In the genomic region with DNA sequence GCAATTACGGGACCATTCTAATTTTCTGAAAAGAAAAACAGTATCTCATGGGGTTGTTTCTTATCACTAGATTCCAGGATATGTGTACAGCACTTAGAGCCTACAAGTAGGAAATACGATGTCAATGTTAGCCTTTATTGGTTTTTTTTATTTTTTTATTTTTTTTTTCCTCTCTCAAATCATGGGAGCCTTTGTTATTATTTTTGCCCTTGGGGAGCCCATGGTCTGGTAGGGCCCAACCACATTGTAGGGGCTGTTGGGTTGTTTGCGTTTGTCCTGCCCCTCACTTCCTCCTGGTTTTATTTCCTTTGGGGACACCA, we compare ENCODE assay signal across 10 cellular contexts. TPM values are rescaled to one million over a fixed set of nuclear protein-coding genes. Genes with fewer than 3 reads are reported as not detected.
DNase-seq lines count a peak whose midpoint lies in the region; ATAC-seq lines count a peak whose summit lies in the region.
"Had no signal": no experiment of that assay in that cellular context is flagged by ENCODE, and none has a peak within 500 bp of the region (broad histone marks: within the 10 kb centered on the region; RNA-seq: fewer than 3 reads in every experiment).

No MANE protein-coding gene starts in this region.

- H3K27ac Mint-ChIP-seq in T-helper 1 cell treated with Interleukin-12 subunit alpha and Interleukin-12 subunit beta and Interleukin-4 antibody, amounts not matched to agents 30 μg/mL and 1 μg/mL, for 36 hours, result peak overlapping the region; percentile 90
- peak overlapping the region; percentile 88 to 98 (median 94) for H3K27ac Mint-ChIP-seq in IgD-negative memory B cell
- peak overlapping the region; percentile 78 for H3K27ac Mint-ChIP-seq in activated T-helper 2 cell treated with anti-CD3 and anti-CD28 coated beads, Interferon-gamma antibody, Interleukin-2, Interleukin-4, amounts not matched to agents 10 μg/mL and 5 μg/mL and 100 μg/mL, durations not matched to agents 14 hours and 24 hours and 36 hours
- H3K27ac Mint-ChIP-seq in natural killer cell treated with Interleukin-12 subunit alpha and Interleukin-12 subunit beta and Interleukin-15 and Interleukin-18, amount 100 ng/mL, for 72 hours, result peak overlapping the region; percentile 97

- intact Hi-C loops in activated T-helper 2 cell treated with anti-CD3 and anti-CD28 coated beads, Interferon-gamma antibody, Interleukin-2, Interleukin-4, amounts not matched to agents 10 μg/mL and 5 μg/mL and 100 μg/mL, durations not matched to agents 14 hours and 24 hours and 36 hours (cut with micrococcal nuclease), result no loop called here

- no peaks in the 10 kb centered on the region for H3K27me3 Mint-ChIP-seq in T-helper 1 cell treated with Interleukin-12 subunit alpha and Interleukin-12 subunit beta and Interleukin-4 antibody, amounts not matched to agents 30 μg/mL and 1 μg/mL, for 36 hours (ENCODE audit: low read depth)
- no peaks in the 10 kb centered on the region for H3K27me3 Mint-ChIP-seq in IgD-negative memory B cell
- H3K27me3 Mint-ChIP-seq in activated T-helper 2 cell treated with anti-CD3 and anti-CD28 coated beads, Interferon-gamma antibody, Interleukin-2, Interleukin-4, amounts not matched to agents 10 μg/mL and 5 μg/mL and 100 μg/mL, durations not matched to agents 14 hours and 24 hours and 36 hours (ENCODE audit: low read depth), result no peaks in the 10 kb centered on the region
- no peaks in the 10 kb centered on the region for H3K27me3 Mint-ChIP-seq in natural killer cell treated with Interleukin-12 subunit alpha and Interleukin-12 subunit beta and Interleukin-15 and Interleukin-18, amount 100 ng/mL, for 72 hours

- DNase-seq in T-helper 1 cell, result no peak
- no peak for DNase-seq in activated T-helper 2 cell treated with anti-CD3 and anti-CD28 coated beads, Interferon-gamma antibody, Interleukin-2, Interleukin-4, amounts not matched to agents 10 μg/mL and 5 μg/mL and 100 μg/mL, durations not matched to agents 14 hours and 24 hours and 36 hours (ENCODE audit: low spot score)
- no peak for DNase-seq in natural killer cell treated with Interleukin-12 subunit alpha and Interleukin-12 subunit beta and Interleukin-15 and Interleukin-18, amount 100 ng/mL, for 72 hours (ENCODE audit: low spot score)
- no peak for DNase-seq in NCI-H1417 treated with DMSO at 0.1 percent for 48 hours (lab: John Stamatoyannopoulos, UW)
- no peak for DNase-seq in CD1c-positive myeloid dendritic cell (ENCODE audit: extremely low spot score)
- no peak for DNase-seq in activated CD8-positive, alpha-beta memory T cell treated with anti-CD3 and anti-CD28 coated beads for 24 hours
- DNase-seq: NCI-H1694 had no signal

- peaks cover 8% of the 10 kb centered on the region for H3K36me3 Mint-ChIP-seq in T-helper 1 cell treated with Interleukin-12 subunit alpha and Interleukin-12 subunit beta and Interleukin-4 antibody, amounts not matched to agents 30 μg/mL and 1 μg/mL, for 36 hours (ENCODE audit: low read depth)
- H3K36me3 Mint-ChIP-seq in IgD-negative memory B cell, result no peaks in the 10 kb centered on the region
- peaks cover 3% of the 10 kb centered on the region for H3K36me3 Mint-ChIP-seq in activated T-helper 2 cell treated with anti-CD3 and anti-CD28 coated beads, Interferon-gamma antibody, Interleukin-2, Interleukin-4, amounts not matched to agents 10 μg/mL and 5 μg/mL and 100 μg/mL, durations not matched to agents 14 hours and 24 hours and 36 hours (ENCODE audit: low read depth)
- peaks cover 10% of the 10 kb centered on the region for H3K36me3 Mint-ChIP-seq in natural killer cell treated with Interleukin-12 subunit alpha and Interleukin-12 subunit beta and Interleukin-15 and Interleukin-18, amount 100 ng/mL, for 72 hours

- peaks cover 53% of the 10 kb centered on the region for H3K4me1 Mint-ChIP-seq in T-helper 1 cell treated with Interleukin-12 subunit alpha and Interleukin-12 subunit beta and Interleukin-4 antibody, amounts not matched to agents 30 μg/mL and 1 μg/mL, for 36 hours (ENCODE audit: low read depth)
- H3K4me1 Mint-ChIP-seq in IgD-negative memory B cell, result peaks cover 26 to 35% (median 30%) of the 10 kb centered on the region in 3 donors
- H3K4me1 Mint-ChIP-seq in activated T-helper 2 cell treated with anti-CD3 and anti-CD28 coated beads, Interferon-gamma antibody, Interleukin-2, Interleukin-4, amounts not matched to agents 10 μg/mL and 5 μg/mL and 100 μg/mL, durations not matched to agents 14 hours and 24 hours and 36 hours (ENCODE audit: low read depth), result peaks cover 52% of the 10 kb centered on the region
- H3K4me1 Mint-ChIP-seq in natural killer cell treated with Interleukin-12 subunit alpha and Interleukin-12 subunit beta and Interleukin-15 and Interleukin-18, amount 100 ng/mL, for 72 hours (ENCODE audit: low read depth in 2 of 2), result peaks cover 41 to 46% of the 10 kb centered on the region in 2 donors

- H3K9me3 Mint-ChIP-seq in T-helper 1 cell treated with Interleukin-12 subunit alpha and Interleukin-12 subunit beta and Interleukin-4 antibody, amounts not matched to agents 30 μg/mL and 1 μg/mL, for 36 hours, result no peaks in the 10 kb centered on the region
- H3K9me3 Mint-ChIP-seq in IgD-negative memory B cell, result no peaks in the 10 kb centered on the region
- H3K9me3 Mint-ChIP-seq in activated T-helper 2 cell treated with anti-CD3 and anti-CD28 coated beads, Interferon-gamma antibody, Interleukin-2, Interleukin-4, amounts not matched to agents 10 μg/mL and 5 μg/mL and 100 μg/mL, durations not matched to agents 14 hours and 24 hours and 36 hours, result no peaks in the 10 kb centered on the region
- H3K9me3 Mint-ChIP-seq in natural killer cell treated with Interleukin-12 subunit alpha and Interleukin-12 subunit beta and Interleukin-15 and Interleukin-18, amount 100 ng/mL, for 72 hours, result no peaks in the 10 kb centered on the region

- no peak overlapping the region for H3K4me3 Mint-ChIP-seq in T-helper 1 cell treated with Interleukin-12 subunit alpha and Interleukin-12 subunit beta and Interleukin-4 antibody, amounts not matched to agents 30 μg/mL and 1 μg/mL, for 36 hours
- H3K4me3 Mint-ChIP-seq in IgD-negative memory B cell, result peak overlapping the region; percentile 93 to 97 (median 96)
- H3K4me3 Mint-ChIP-seq in activated T-helper 2 cell treated with anti-CD3 and anti-CD28 coated beads, Interferon-gamma antibody, Interleukin-2, Interleukin-4, amounts not matched to agents 10 μg/mL and 5 μg/mL and 100 μg/mL, durations not matched to agents 14 hours and 24 hours and 36 hours (ENCODE audit: low read depth), result peak overlapping the region; percentile 75
- H3K4me3 Mint-ChIP-seq in natural killer cell treated with Interleukin-12 subunit alpha and Interleukin-12 subunit beta and Interleukin-15 and Interleukin-18, amount 100 ng/mL, for 72 hours, result peak overlapping the region; percentile 98

- ATAC-seq in natural killer cell treated with Interleukin-12 subunit alpha and Interleukin-12 subunit beta and Interleukin-15 and Interleukin-18, amount 100 ng/mL, for 72 hours, result no peak

RNA-seq across cellular contexts. Expression of a gene that starts 5.9 kb away (rescaled TPM):
- polyA plus RNA-seq in IgD-negative memory B cell, result 0.24 TPM
- 0.34 and 0.37 TPM in 2 replicates for total RNA-seq in activated T-helper 2 cell treated with anti-CD3 and anti-CD28 coated beads, Interferon-gamma antibody, Interleukin-2, Interleukin-4, amounts not matched to agents 10 μg/mL and 5 μg/mL and 100 μg/mL, durations not matched to agents 14 hours and 24 hours and 36 hours
- total RNA-seq in natural killer cell treated with Interleukin-12 subunit alpha and Interleukin-12 subunit beta and Interleukin-15 and Interleukin-18, amount 100 ng/mL, for 72 hours, result under 1 TPM; 0.17 to 0.43 TPM
- total RNA-seq: RPMI7951 had no signal

RNA-seq across cellular contexts. Expression of a gene that starts 37.2 kb away (rescaled TPM):
- 109 TPM for polyA plus RNA-seq in IgD-negative memory B cell
- total RNA-seq in activated T-helper 2 cell treated with anti-CD3 and anti-CD28 coated beads, Interferon-gamma antibody, Interleukin-2, Interleukin-4, amounts not matched to agents 10 μg/mL and 5 μg/mL and 100 μg/mL, durations not matched to agents 14 hours and 24 hours and 36 hours, result 47.6 and 52.6 TPM in 2 replicates
- total RNA-seq in natural killer cell treated with Interleukin-12 subunit alpha and Interleukin-12 subunit beta and Interleukin-15 and Interleukin-18, amount 100 ng/mL, for 72 hours, result 10 to 100 TPM; 40.5 to 43.9 TPM

RNA-seq across cellular contexts. Expression of a gene that starts 49.0 kb away (rescaled TPM):
- polyA plus RNA-seq in IgD-negative memory B cell, result 2.7 TPM
- 14.1 and 14.2 TPM in 2 replicates for total RNA-seq in activated T-helper 2 cell treated with anti-CD3 and anti-CD28 coated beads, Interferon-gamma antibody, Interleukin-2, Interleukin-4, amounts not matched to agents 10 μg/mL and 5 μg/mL and 100 μg/mL, durations not matched to agents 14 hours and 24 hours and 36 hours
- total RNA-seq in natural killer cell treated with Interleukin-12 subunit alpha and Interleukin-12 subunit beta and Interleukin-15 and Interleukin-18, amount 100 ng/mL, for 72 hours, result 10 to 100 TPM in 1 of 2 donors, 1 to 10 TPM in 1; 9.7 to 25.9 TPM
